Comparison of ENCODE assay signal across 8 cellular contexts in genomic region chr15:34365836-34366235, GRCh38. TPM values are rescaled to one million over a fixed set of nuclear protein-coding genes. Genes with fewer than 3 reads are reported as not detected.
A peak's percentile ranks its signal among the peaks of the same experiment; 100 is the strongest.
DNase-seq lines count a peak whose midpoint lies in the region; FAIRE-seq and TF ChIP-seq lines count a peak whose summit lies in the region.

No MANE protein-coding gene starts in this region.

- no peaks in the 10 kb centered on the region for H3K9me2 ChIP-seq in DOHH2 (replicated peaks; ENCODE audit: control insufficient read depth, low read length)

- H3K9me3 ChIP-seq in DOHH2 (ENCODE audit: control insufficient read depth, insufficient read depth, low read length) (no peaks in the 10 kb centered on the region), SJSA1 (replicated peaks) (no peaks in the 10 kb centered on the region; the same call in 1 of the 2 replicates), fibroblast of lung (ENCODE audit: control insufficient read depth, insufficient read depth, low read depth, low read length) (no peaks in the 10 kb centered on the region), parathyroid adenoma (ENCODE audit: control insufficient read depth, low read length) (no peaks in the 10 kb centered on the region), adrenal gland (replicated peaks in 1 of 3) (no peaks in the 10 kb centered on the region)

- H3K4me2 ChIP-seq in DOHH2 (ENCODE audit: low read length) (peak overlapping the region; percentile 97), fibroblast of lung (ENCODE audit: extremely low read depth, insufficient read depth, low read length) (peak overlapping the region; percentile 87), parathyroid adenoma (ENCODE audit: low read length) (peak overlapping the region; percentile 71)

- peaks cover 18% of the 10 kb centered on the region for H3F3A ChIP-seq in DOHH2 (ENCODE audit: control insufficient read depth, insufficient read depth)

- TF ChIP-seq CTCF in DOHH2 (IDR thresholded peaks at IDR 0.05; ENCODE audit: low read depth, low read length, poor library complexity, severe bottlenecking) (no peak), fibroblast of lung (conservative IDR thresholded peaks at IDR 0.05 in 1 of 2, IDR thresholded peaks at IDR 0.05 in 1 of 2; ENCODE audit: low read depth in 1 of 2, low read length in 2 of 2) (no peak), parathyroid adenoma (IDR thresholded peaks at IDR 0.05) (no peak), adrenal gland (IDR thresholded peaks at IDR 0.05) (no peak)

- no peak for DNase-seq in SJSA1 (ENCODE audit: low read depth in 1 of 2, low spot score in 2 of 2)
- no peak for DNase-seq in fibroblast of lung (ENCODE audit: low read depth in 2 of 2)
- DNase-seq in urothelium cell line (ENCODE audit: low spot score), result no peak
- DNase-seq in HT-29 (ENCODE audit: low spot score), result no peak
- DNase-seq in adrenal gland, result no peak
- no peak for DNase-seq in NCI-H1417 (lab: John Stamatoyannopoulos, UW)

- H4K20me1 ChIP-seq in DOHH2 (ENCODE audit: control insufficient read depth, insufficient read depth, low read depth, low read length) (0 out of 2 replicates have a peak, but pooled peaks cover 4% of the 10 kb centered on the region), fibroblast of lung (ENCODE audit: control insufficient read depth, extremely low read depth, insufficient read depth, low read length) (no peaks in the 10 kb centered on the region)

- WGBS in adrenal gland, 4 donors, result 43 to 55% (median 50%) methylated on average over 5 of the region's 5 CpGs

- no peak for TF ChIP-seq POLR2A in adrenal gland (IDR thresholded peaks at IDR 0.05)

- H3K79me2 ChIP-seq in DOHH2 (ENCODE audit: control insufficient read depth, low read length) (peaks cover 23% of the 10 kb centered on the region), fibroblast of lung (ENCODE audit: control insufficient read depth, insufficient read depth, low read length) (peaks cover 8% of the 10 kb centered on the region), parathyroid adenoma (no peaks in the 10 kb centered on the region)

- H3K4me1 ChIP-seq in DOHH2 (ENCODE audit: control insufficient read depth, low read length) (peaks cover 44% of the 10 kb centered on the region), SJSA1 (replicated peaks) (peaks cover 20% of the 10 kb centered on the region), fibroblast of lung (ENCODE audit: control insufficient read depth, extremely low read depth, insufficient read depth, low read length) (no peaks in the 10 kb centered on the region), parathyroid adenoma (no peaks in the 10 kb centered on the region), adrenal gland (replicated peaks in 1 of 2) (peaks cover 0 to 5% of the 10 kb centered on the region in 2 donors)

- H3K27ac ChIP-seq in DOHH2 (ENCODE audit: low read depth, low read length) (0 out of 2 replicates have a peak overlapping the region, but pooled peaks have one; percentile 50), SJSA1 (no peak overlapping the region), fibroblast of lung (ENCODE audit: insufficient read depth, low read length) (no peak overlapping the region), parathyroid adenoma (peak overlapping the region; percentile 24), adrenal gland (peak overlapping the region in 1 of 5 donors; percentile 93)

- intact Hi-C loops in adrenal gland (cut with DNase I), result loop anchor here (10.0 kb wide), 3 partner anchors 121 to 301 kb away; no protein-coding TSS in a partner anchor

- no peak for FAIRE-seq in urothelium cell line (lab: Jason Lieb, UNC)

- H3K36me3 ChIP-seq in DOHH2 (ENCODE audit: control insufficient read depth, low read length) (peaks cover 32% of the 10 kb centered on the region), SJSA1 (peaks cover 23% of the 10 kb centered on the region), fibroblast of lung (ENCODE audit: control insufficient read depth, insufficient read depth, low read length) (peaks cover 5% of the 10 kb centered on the region), parathyroid adenoma (ENCODE audit: control insufficient read depth, insufficient read depth, low read length) (no peaks in the 10 kb centered on the region), adrenal gland (replicated peaks in 1 of 2) (no peaks in the 10 kb centered on the region)

- no peak overlapping the region for H3K9ac ChIP-seq in fibroblast of lung (ENCODE audit: insufficient read depth, low read length)
- no peak overlapping the region for H3K9ac ChIP-seq in parathyroid adenoma

- H3K4me3 ChIP-seq in DOHH2 (ENCODE audit: low read length), result peak overlapping the region; percentile 87
- H3K4me3 ChIP-seq in SJSA1, result peak overlapping the region; percentile 80
- peak overlapping the region; percentile 56 to 92 (median 80) for H3K4me3 ChIP-seq in fibroblast of lung (replicated peaks in 1 of 4; ENCODE audit: control extremely low read depth in 1 of 4, insufficient read depth in 1 of 4, low read depth in 3 of 4, low read length in 4 of 4)
- H3K4me3 ChIP-seq in parathyroid adenoma (ENCODE audit: low read depth, low read length), result peak overlapping the region; percentile 68
- H3K4me3 ChIP-seq in adrenal gland, result peak overlapping the region in 2 of 4 donors; percentile 89 to 94

- H3K27me3 ChIP-seq in DOHH2 (ENCODE audit: control insufficient read depth, low read length) (no peaks in the 10 kb centered on the region), SJSA1 (replicated peaks) (no peaks in the 10 kb centered on the region), fibroblast of lung (ENCODE audit: control insufficient read depth, insufficient read depth, low read length) (no peaks in the 10 kb centered on the region), parathyroid adenoma (ENCODE audit: control insufficient read depth, insufficient read depth, low read length) (no peaks in the 10 kb centered on the region), adrenal gland (no peaks in the 10 kb centered on the region)

- H2AFZ ChIP-seq in fibroblast of lung (ENCODE audit: low read length), result no peak overlapping the region
- peak overlapping the region; percentile 70 for H2AFZ ChIP-seq in parathyroid adenoma

RNA-seq across cellular contexts. Expression of gene LPCAT4, which starts 1.2 kb away (rescaled TPM):
- total RNA-seq in SJSA1 (2014; rRNA removed; shearing (Covaris generic)), result 7.5 and 13.9 TPM in 2 replicates
- total RNA-seq in fibroblast of lung, result 6.2 and 6.3 TPM in 2 replicates
- 21.8 and 24.2 TPM in 2 replicates for polyA plus RNA-seq in fibroblast of lung
- polyA plus RNA-seq in fibroblast of lung (2012), result 20.0 and 21.4 TPM in 2 replicates
- 27.5 and 34.0 TPM in 2 replicates for polyA minus RNA-seq in fibroblast of lung (ENCODE audit: low replicate concordance)
- total RNA-seq in HT-29 (2014; rRNA removed; shearing (Covaris generic)), result 47.7 and 72.8 TPM in 2 replicates
- 10 to 100 TPM in 4 of 8 donors, 1 to 10 TPM in 4; 1.2 to 21.1 (median 10.2) TPM for total RNA-seq in adrenal gland
- 10 to 100 TPM in 2 of 3 donors, 1 to 10 TPM in 1; 5.6 to 31.6 (median 29.0) TPM for polyA plus RNA-seq in adrenal gland

RNA-seq across cellular contexts. Expression of gene NUTM1, which starts 22.7 kb away (rescaled TPM):
- not detected in 2 replicates for total RNA-seq in SJSA1 (2014; rRNA removed; shearing (Covaris generic))
- total RNA-seq in fibroblast of lung (not detected in 2 replicates), adrenal gland (not detected)
- polyA plus RNA-seq in fibroblast of lung (not detected in 2 replicates), adrenal gland (under 1 TPM in 1 of 3 donors, not detected in 2; 0.05 TPM)
- polyA plus RNA-seq in fibroblast of lung (2012), result not detected in 2 replicates
- not detected in 2 replicates for polyA minus RNA-seq in fibroblast of lung (ENCODE audit: low replicate concordance)
- total RNA-seq in HT-29 (2014; rRNA removed; shearing (Covaris generic)), result not detected in 2 replicates

RNA-seq across cellular contexts. Expression of gene NOP10, which starts 22.9 kb away (rescaled TPM):
- total RNA-seq in SJSA1 (2014; rRNA removed; shearing (Covaris generic)), result 248 and 300 TPM in 2 replicates
- 151 and 189 TPM in 2 replicates for total RNA-seq in fibroblast of lung
- polyA plus RNA-seq in fibroblast of lung, result 277 and 392 TPM in 2 replicates
- 301 and 390 TPM in 2 replicates for polyA plus RNA-seq in fibroblast of lung (2012)
- 153 and 232 TPM in 2 replicates for polyA minus RNA-seq in fibroblast of lung (ENCODE audit: low replicate concordance)
- total RNA-seq in HT-29 (2014; rRNA removed; shearing (Covaris generic)), result 230 and 253 TPM in 2 replicates
- 100 to 1,000 TPM; 136 to 254 (median 166) TPM for total RNA-seq in adrenal gland
- 100 to 1,000 TPM; 158 to 290 (median 170) TPM for polyA plus RNA-seq in adrenal gland

RNA-seq across cellular contexts. Expression of gene SLC12A6, which starts 28.3 kb away (rescaled TPM):
- total RNA-seq in SJSA1 (2014; rRNA removed; shearing (Covaris generic)), result 1.8 and 2.4 TPM in 2 replicates
- total RNA-seq in fibroblast of lung (18.5 and 26.9 TPM in 2 replicates), adrenal gland (100 to 1,000 TPM in 1 of 8 donors, 10 to 100 TPM in 6, 1 to 10 TPM in 1; 8.7 to 101 (median 22.4) TPM)
- polyA plus RNA-seq in fibroblast of lung (15.7 and 19.2 TPM in 2 replicates), adrenal gland (1 to 10 TPM; 3.3 to 8.6 (median 5.8) TPM)
- polyA plus RNA-seq in fibroblast of lung (2012), result 8.4 and 10.2 TPM in 2 replicates
- polyA minus RNA-seq in fibroblast of lung (ENCODE audit: low replicate concordance), result 22.0 and 30.3 TPM in 2 replicates
- 5.4 and 5.5 TPM in 2 replicates for total RNA-seq in HT-29 (2014; rRNA removed; shearing (Covaris generic))

Comparison
In these comparisons a context has a peak if more than half of its experiments do, and no peak if none do; other contexts are left out.
1. H3K27ac ChIP-seq: peak in DOHH2 (single experiment) and parathyroid adenoma (single experiment); none in SJSA1 (single experiment) and fibroblast of lung (single experiment).
2. Peak in every context shown above with its lines, with median percentiles within 50 percentile points of each other: H3K4me2 ChIP-seq.